ENCODE assay signal across 30 cellular contexts in the genomic region with DNA sequence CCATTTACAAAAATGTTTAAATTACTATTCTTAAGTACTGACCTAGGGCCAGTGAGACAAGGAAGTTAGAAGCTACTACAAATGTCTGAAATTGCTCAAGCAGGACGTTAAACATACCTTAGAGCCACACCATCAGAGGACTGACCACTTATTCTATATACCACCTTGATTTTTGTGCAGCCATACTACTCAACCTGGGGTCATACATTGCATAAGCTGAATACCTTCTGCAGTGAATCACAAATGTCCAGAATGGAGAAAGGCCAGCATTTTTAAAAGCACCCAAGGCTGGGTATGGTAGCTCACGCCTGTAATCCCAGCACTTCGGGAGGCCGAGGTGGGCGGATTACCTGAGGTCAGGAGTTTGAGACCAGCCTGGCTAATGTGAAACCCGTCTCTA. TPM values are rescaled to one million over a fixed set of nuclear protein-coding genes. Genes with fewer than 3 reads are reported as not detected.
"Had no signal": no experiment of that assay in that cellular context is flagged by ENCODE, and none has a peak within 500 bp of the region (broad histone marks: within the 10 kb centered on the region; RNA-seq: fewer than 3 reads in every experiment).

No MANE protein-coding gene starts in this region.

- H3K36me3 ChIP-seq: adrenal gland, ascending aorta, brain microvascular endothelial cell, breast epithelium, cardiac muscle cell had no signal

- H3K27me3 ChIP-seq: adrenal gland, ascending aorta, body of pancreas, brain microvascular endothelial cell, breast epithelium, cardiac muscle cell had no signal

- H3K4me3 ChIP-seq: adrenal gland, ascending aorta, body of pancreas, breast epithelium, cardiac muscle cell had no signal

- DNase-seq: activated effector memory CD4-positive, alpha-beta T cell treated with anti-CD3 and anti-CD28 coated beads, Interleukin-2, amount 50 U/mL, for 16 hours; activated effector memory CD4-positive, alpha-beta T cell treated with Interleukin-2 at 50 U/mL for 16 hours; activated gamma-delta T cell; activated gamma-delta T cell treated with Interleukin-2 at 50 U/mL for 16 hours; activated naive CD4-positive, alpha-beta T cell; activated naive CD4-positive, alpha-beta T cell treated with anti-CD3 and anti-CD28 coated beads for 36 hours; activated naive CD4-positive, alpha-beta T cell treated with anti-CD3 and anti-CD28 coated beads, Interleukin-2, amount 10 ng/mL, durations not matched to agents 7 days and 5 days; activated naive CD4-positive, alpha-beta T cell treated with anti-CD3 and anti-CD28 coated beads, Interleukin-2, amount 50 U/mL, for 16 hours; activated naive CD4-positive, alpha-beta T cell treated with Interleukin-2 at 50 U/mL for 16 hours; activated naive CD8-positive, alpha-beta T cell treated with anti-CD3 and anti-CD28 coated beads for 36 hours; activated naive CD8-positive, alpha-beta T cell treated with anti-CD3 and anti-CD28 coated beads, Interleukin-2, amount 10 ng/mL, durations not matched to agents 7 days and 5 days; activated naive CD8-positive, alpha-beta T cell treated with anti-CD3 and anti-CD28 coated beads, Interleukin-2, amount 50 U/mL, for 24 hours; activated T-cell treated with anti-CD3 and anti-CD28 coated beads, Interleukin-2, amount 50 U/mL, for 1 hour; activated T-cell treated with anti-CD3 and anti-CD28 coated beads, Interleukin-2, amount 50 U/mL, for 24 hours; activated T-cell treated with anti-CD3 and anti-CD28 coated beads, Interleukin-2, amount 50 U/mL, for 4 hours; activated T-cell treated with anti-CD3 and anti-CD28 coated beads, Interleukin-2, amount 50 U/mL, for 48 hours; activated T-cell treated with anti-CD3 and anti-CD28 coated beads, Interleukin-2, amount 50 U/mL, for 72 hours; adrenal gland; amniotic stem cell; amygdala; anterior cingulate cortex; aorta; body of pancreas; brain microvascular endothelial cell; caudate nucleus; central memory CD4-positive, alpha-beta T cell; cerebellar nuclear complex had no signal

- H3K4me1 ChIP-seq: adrenal gland, ascending aorta, body of pancreas, breast epithelium had no signal

- H3K27ac ChIP-seq: adrenal gland, ascending aorta, body of pancreas, brain microvascular endothelial cell, breast epithelium, cardiac muscle cell had no signal

- H3K9me3 ChIP-seq: ascending aorta, body of pancreas had no signal

RNA-seq across cellular contexts. Expression of a gene that starts 21.2 kb away (rescaled TPM):
- polyA plus RNA-seq: aorta, cardiac muscle cell had no signal
